1 cellular context compared by ENCODE assay signal in the genomic region with DNA sequence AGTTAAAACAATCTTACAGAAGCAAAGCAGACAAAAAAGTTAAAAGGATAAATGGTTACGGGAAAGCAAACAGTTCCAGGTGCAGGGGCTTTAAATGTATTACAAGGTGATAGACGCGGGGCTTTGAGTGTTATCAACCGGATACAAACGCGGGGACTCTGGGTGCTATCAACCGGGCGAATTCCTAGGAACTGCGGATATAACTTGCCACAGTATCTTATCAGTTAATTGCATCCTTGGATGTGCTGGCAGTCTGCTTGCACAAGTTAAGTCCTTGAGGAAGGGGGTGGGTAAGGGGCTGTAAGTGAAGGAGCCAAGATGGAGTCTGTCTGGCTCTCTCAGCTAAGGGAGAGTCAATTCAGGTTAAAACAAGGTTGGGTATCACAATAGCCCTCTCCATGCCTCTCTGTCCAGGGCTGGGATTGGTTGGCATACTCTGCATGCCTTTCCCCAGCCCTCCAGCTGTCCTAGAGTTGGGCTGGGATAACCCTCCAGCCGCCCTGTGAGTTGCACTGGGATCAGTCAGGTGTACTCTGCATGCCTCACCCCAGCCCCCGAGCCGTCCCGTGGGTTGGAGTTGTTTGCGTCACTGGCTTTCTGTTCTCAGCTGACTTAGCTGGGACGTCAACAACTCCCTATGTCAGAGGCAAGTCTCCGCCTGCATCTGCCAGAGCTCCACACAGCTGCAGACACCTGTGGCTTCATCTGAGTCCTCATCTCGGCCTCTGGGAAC.
TF ChIP-seq lines count a peak whose summit lies in the region.

No MANE protein-coding gene starts in this region.

TF ChIP-seq in K562, 482 proteins besides CTCF, POLR2A, EP300 and RAD21 (continued from another document and continues in another):
- TF ChIP-seq, protein P1, sequence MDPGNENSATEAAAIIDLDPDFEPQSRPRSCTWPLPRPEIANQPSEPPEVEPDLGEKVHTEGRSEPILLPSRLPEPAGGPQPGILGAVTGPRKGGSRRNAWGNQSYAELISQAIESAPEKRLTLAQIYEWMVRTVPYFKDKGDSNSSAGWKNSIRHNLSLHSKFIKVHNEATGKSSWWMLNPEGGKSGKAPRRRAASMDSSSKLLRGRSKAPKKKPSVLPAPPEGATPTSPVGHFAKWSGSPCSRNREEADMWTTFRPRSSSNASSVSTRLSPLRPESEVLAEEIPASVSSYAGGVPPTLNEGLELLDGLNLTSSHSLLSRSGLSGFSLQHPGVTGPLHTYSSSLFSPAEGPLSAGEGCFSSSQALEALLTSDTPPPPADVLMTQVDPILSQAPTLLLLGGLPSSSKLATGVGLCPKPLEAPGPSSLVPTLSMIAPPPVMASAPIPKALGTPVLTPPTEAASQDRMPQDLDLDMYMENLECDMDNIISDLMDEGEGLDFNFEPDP (CRISPR knock-in tag; IDR thresholded peaks at IDR 0.05), result peak; percentile 99
- TF ChIP-seq FOXA1 (IDR thresholded peaks at IDR 0.05; ENCODE audit: borderline replicate concordance) (no peak), ZNF274 (IDR thresholded peaks at IDR 0.05; ENCODE audit: borderline replicate concordance, low read depth, low read length) (no peak), FOXJ2 (tag; IDR thresholded peaks at IDR 0.05) (peak; percentile 69; the same call in 1 of the 2 replicates), NR2C1 (IDR thresholded peaks at IDR 0.05) (no peak; the same call in 1 of the 2 replicates), NR2C1 (tag; IDR thresholded peaks at IDR 0.05) (peak; percentile 97), DNMT1 (IDR thresholded peaks at IDR 0.05) (no peak), NFE2 (IDR thresholded peaks at IDR 0.05; ENCODE audit: low read depth) (no peak; the same call in 1 of the 2 replicates), MIER1 (IDR thresholded peaks at IDR 0.05; ENCODE audit: low read depth) (no peak), RUNX1 (IDR thresholded peaks at IDR 0.05; ENCODE audit: low read depth) (no peak), EZH2 (IDR thresholded peaks at IDR 0.05; ENCODE audit: borderline replicate concordance, low read depth, low read length) (no peak), PURB (CRISPR knock-in tag; IDR thresholded peaks at IDR 0.05; ENCODE audit: low read depth) (no peak), ZNF354B (CRISPR knock-in tag; IDR thresholded peaks at IDR 0.05) (peak; percentile 98), LCOR (CRISPR knock-in tag; IDR thresholded peaks at IDR 0.05) (no peak), SIN3B (IDR thresholded peaks at IDR 0.05; ENCODE audit: low read depth) (0 out of 2 replicates have a peak, but pooled peaks have one; percentile 17), SNRNP70 (optimal IDR thresholded peaks at IDR 0.05; ENCODE audit: low read depth, low read length) (no peak), HLTF (IDR thresholded peaks at IDR 0.05) (no peak), ZNF3 (CRISPR knock-in tag; IDR thresholded peaks at IDR 0.05) (peak; percentile 95), POLR2AphosphoS2 (IDR thresholded peaks at IDR 0.05; ENCODE audit: low read length) (no peak), ZNF76 (CRISPR knock-in tag; IDR thresholded peaks at IDR 0.05; ENCODE audit: borderline replicate concordance) (peak; percentile 100), SRSF3 (IDR thresholded peaks at IDR 0.05; ENCODE audit: insufficient read depth, low read length) (no peak), CXXC5 (CRISPR knock-in tag; IDR thresholded peaks at IDR 0.05) (peak; percentile 100), NR3C1 (CRISPR knock-in tag; IDR thresholded peaks at IDR 0.05) (no peak), SMC3 (conservative IDR thresholded peaks at IDR 0.05; ENCODE audit: insufficient read depth, low read depth, low read length) (no peak), ZNF695 (CRISPR knock-in tag; IDR thresholded peaks at IDR 0.05) (peak; percentile 98), MAZ (CRISPR knock-in tag; conservative IDR thresholded peaks at IDR 0.05 in 1 of 2, IDR thresholded peaks at IDR 0.05 in 1 of 2) (peak; percentile 44 to 100), NFXL1 (CRISPR knock-in tag; IDR thresholded peaks at IDR 0.05) (peak; percentile 98), ZC3H11A (IDR thresholded peaks at IDR 0.05; ENCODE audit: low read depth, low read length) (no peak), DIDO1 (tag; IDR thresholded peaks at IDR 0.05; ENCODE audit: low read depth) (peak; percentile 98), CEBPG (CRISPR knock-in tag; IDR thresholded peaks at IDR 0.05) (no peak; the same call in 1 of the 2 replicates), CEBPG (tag; conservative IDR thresholded peaks at IDR 0.05 in 1 of 2, IDR thresholded peaks at IDR 0.05 in 1 of 2) (peak; percentile 58 to 80), HDAC2 (IDR thresholded peaks at IDR 0.05) (no peak), ZNF24 (IDR thresholded peaks at IDR 0.05) (no peak), HMG20A (CRISPR knock-in tag; conservative IDR thresholded peaks at IDR 0.05) (peak; percentile 99), PHB (CRISPR knock-in tag; IDR thresholded peaks at IDR 0.05) (peak; percentile 100), ZNF507 (tag; conservative IDR thresholded peaks at IDR 0.05) (peak; percentile 42; the same call in 1 of the 2 replicates), ATF7 (IDR thresholded peaks at IDR 0.05) (peak; percentile 70), MTA2 (IDR thresholded peaks at IDR 0.05; ENCODE audit: low read depth) (peak; percentile 81), XRCC3 (IDR thresholded peaks at IDR 0.05) (no peak), ZNF780A (CRISPR knock-in tag; IDR thresholded peaks at IDR 0.05) (peak; percentile 98)
- TF ChIP-seq, protein P2, sequence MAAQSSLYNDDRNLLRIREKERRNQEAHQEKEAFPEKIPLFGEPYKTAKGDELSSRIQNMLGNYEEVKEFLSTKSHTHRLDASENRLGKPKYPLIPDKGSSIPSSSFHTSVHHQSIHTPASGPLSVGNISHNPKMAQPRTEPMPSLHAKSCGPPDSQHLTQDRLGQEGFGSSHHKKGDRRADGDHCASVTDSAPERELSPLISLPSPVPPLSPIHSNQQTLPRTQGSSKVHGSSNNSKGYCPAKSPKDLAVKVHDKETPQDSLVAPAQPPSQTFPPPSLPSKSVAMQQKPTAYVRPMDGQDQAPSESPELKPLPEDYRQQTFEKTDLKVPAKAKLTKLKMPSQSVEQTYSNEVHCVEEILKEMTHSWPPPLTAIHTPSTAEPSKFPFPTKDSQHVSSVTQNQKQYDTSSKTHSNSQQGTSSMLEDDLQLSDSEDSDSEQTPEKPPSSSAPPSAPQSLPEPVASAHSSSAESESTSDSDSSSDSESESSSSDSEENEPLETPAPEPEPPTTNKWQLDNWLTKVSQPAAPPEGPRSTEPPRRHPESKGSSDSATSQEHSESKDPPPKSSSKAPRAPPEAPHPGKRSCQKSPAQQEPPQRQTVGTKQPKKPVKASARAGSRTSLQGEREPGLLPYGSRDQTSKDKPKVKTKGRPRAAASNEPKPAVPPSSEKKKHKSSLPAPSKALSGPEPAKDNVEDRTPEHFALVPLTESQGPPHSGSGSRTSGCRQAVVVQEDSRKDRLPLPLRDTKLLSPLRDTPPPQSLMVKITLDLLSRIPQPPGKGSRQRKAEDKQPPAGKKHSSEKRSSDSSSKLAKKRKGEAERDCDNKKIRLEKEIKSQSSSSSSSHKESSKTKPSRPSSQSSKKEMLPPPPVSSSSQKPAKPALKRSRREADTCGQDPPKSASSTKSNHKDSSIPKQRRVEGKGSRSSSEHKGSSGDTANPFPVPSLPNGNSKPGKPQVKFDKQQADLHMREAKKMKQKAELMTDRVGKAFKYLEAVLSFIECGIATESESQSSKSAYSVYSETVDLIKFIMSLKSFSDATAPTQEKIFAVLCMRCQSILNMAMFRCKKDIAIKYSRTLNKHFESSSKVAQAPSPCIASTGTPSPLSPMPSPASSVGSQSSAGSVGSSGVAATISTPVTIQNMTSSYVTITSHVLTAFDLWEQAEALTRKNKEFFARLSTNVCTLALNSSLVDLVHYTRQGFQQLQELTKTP (IDR thresholded peaks at IDR 0.05; ENCODE audit: low read depth in 1 of 2, partially characterized antibody in 2 of 2), result peak in 1 of 2 experiments; percentile 67
- TF ChIP-seq, protein P3, sequence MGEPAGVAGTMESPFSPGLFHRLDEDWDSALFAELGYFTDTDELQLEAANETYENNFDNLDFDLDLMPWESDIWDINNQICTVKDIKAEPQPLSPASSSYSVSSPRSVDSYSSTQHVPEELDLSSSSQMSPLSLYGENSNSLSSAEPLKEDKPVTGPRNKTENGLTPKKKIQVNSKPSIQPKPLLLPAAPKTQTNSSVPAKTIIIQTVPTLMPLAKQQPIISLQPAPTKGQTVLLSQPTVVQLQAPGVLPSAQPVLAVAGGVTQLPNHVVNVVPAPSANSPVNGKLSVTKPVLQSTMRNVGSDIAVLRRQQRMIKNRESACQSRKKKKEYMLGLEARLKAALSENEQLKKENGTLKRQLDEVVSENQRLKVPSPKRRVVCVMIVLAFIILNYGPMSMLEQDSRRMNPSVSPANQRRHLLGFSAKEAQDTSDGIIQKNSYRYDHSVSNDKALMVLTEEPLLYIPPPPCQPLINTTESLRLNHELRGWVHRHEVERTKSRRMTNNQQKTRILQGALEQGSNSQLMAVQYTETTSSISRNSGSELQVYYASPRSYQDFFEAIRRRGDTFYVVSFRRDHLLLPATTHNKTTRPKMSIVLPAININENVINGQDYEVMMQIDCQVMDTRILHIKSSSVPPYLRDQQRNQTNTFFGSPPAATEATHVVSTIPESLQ (CRISPR knock-in tag; IDR thresholded peaks at IDR 0.05), result no peak
- TF ChIP-seq, protein P4, sequence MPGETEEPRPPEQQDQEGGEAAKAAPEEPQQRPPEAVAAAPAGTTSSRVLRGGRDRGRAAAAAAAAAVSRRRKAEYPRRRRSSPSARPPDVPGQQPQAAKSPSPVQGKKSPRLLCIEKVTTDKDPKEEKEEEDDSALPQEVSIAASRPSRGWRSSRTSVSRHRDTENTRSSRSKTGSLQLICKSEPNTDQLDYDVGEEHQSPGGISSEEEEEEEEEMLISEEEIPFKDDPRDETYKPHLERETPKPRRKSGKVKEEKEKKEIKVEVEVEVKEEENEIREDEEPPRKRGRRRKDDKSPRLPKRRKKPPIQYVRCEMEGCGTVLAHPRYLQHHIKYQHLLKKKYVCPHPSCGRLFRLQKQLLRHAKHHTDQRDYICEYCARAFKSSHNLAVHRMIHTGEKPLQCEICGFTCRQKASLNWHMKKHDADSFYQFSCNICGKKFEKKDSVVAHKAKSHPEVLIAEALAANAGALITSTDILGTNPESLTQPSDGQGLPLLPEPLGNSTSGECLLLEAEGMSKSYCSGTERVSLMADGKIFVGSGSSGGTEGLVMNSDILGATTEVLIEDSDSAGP (CRISPR knock-in tag; IDR thresholded peaks at IDR 0.05), result no peak
- TF ChIP-seq, protein P5, sequence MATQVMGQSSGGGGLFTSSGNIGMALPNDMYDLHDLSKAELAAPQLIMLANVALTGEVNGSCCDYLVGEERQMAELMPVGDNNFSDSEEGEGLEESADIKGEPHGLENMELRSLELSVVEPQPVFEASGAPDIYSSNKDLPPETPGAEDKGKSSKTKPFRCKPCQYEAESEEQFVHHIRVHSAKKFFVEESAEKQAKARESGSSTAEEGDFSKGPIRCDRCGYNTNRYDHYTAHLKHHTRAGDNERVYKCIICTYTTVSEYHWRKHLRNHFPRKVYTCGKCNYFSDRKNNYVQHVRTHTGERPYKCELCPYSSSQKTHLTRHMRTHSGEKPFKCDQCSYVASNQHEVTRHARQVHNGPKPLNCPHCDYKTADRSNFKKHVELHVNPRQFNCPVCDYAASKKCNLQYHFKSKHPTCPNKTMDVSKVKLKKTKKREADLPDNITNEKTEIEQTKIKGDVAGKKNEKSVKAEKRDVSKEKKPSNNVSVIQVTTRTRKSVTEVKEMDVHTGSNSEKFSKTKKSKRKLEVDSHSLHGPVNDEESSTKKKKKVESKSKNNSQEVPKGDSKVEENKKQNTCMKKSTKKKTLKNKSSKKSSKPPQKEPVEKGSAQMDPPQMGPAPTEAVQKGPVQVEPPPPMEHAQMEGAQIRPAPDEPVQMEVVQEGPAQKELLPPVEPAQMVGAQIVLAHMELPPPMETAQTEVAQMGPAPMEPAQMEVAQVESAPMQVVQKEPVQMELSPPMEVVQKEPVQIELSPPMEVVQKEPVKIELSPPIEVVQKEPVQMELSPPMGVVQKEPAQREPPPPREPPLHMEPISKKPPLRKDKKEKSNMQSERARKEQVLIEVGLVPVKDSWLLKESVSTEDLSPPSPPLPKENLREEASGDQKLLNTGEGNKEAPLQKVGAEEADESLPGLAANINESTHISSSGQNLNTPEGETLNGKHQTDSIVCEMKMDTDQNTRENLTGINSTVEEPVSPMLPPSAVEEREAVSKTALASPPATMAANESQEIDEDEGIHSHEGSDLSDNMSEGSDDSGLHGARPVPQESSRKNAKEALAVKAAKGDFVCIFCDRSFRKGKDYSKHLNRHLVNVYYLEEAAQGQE (CRISPR knock-in tag; IDR thresholded peaks at IDR 0.05; ENCODE audit: low read depth), result peak; percentile 96
- TF ChIP-seq, protein P6, sequence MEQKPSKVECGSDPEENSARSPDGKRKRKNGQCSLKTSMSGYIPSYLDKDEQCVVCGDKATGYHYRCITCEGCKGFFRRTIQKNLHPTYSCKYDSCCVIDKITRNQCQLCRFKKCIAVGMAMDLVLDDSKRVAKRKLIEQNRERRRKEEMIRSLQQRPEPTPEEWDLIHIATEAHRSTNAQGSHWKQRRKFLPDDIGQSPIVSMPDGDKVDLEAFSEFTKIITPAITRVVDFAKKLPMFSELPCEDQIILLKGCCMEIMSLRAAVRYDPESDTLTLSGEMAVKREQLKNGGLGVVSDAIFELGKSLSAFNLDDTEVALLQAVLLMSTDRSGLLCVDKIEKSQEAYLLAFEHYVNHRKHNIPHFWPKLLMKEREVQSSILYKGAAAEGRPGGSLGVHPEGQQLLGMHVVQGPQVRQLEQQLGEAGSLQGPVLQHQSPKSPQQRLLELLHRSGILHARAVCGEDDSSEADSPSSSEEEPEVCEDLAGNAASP (IDR thresholded peaks at IDR 0.05), result no peak
- TF ChIP-seq, protein P7, sequence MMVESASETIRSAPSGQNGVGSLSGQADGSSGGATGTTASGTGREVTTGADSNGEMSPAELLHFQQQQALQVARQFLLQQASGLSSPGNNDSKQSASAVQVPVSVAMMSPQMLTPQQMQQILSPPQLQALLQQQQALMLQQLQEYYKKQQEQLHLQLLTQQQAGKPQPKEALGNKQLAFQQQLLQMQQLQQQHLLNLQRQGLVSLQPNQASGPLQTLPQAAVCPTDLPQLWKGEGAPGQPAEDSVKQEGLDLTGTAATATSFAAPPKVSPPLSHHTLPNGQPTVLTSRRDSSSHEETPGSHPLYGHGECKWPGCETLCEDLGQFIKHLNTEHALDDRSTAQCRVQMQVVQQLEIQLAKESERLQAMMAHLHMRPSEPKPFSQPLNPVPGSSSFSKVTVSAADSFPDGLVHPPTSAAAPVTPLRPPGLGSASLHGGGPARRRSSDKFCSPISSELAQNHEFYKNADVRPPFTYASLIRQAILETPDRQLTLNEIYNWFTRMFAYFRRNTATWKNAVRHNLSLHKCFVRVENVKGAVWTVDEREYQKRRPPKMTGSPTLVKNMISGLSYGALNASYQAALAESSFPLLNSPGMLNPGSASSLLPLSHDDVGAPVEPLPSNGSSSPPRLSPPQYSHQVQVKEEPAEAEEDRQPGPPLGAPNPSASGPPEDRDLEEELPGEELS (CRISPR knock-in tag; IDR thresholded peaks at IDR 0.05; ENCODE audit: borderline replicate concordance), result no peak
